ENCODE assay signal across 12 cellular contexts in the genomic region with DNA sequence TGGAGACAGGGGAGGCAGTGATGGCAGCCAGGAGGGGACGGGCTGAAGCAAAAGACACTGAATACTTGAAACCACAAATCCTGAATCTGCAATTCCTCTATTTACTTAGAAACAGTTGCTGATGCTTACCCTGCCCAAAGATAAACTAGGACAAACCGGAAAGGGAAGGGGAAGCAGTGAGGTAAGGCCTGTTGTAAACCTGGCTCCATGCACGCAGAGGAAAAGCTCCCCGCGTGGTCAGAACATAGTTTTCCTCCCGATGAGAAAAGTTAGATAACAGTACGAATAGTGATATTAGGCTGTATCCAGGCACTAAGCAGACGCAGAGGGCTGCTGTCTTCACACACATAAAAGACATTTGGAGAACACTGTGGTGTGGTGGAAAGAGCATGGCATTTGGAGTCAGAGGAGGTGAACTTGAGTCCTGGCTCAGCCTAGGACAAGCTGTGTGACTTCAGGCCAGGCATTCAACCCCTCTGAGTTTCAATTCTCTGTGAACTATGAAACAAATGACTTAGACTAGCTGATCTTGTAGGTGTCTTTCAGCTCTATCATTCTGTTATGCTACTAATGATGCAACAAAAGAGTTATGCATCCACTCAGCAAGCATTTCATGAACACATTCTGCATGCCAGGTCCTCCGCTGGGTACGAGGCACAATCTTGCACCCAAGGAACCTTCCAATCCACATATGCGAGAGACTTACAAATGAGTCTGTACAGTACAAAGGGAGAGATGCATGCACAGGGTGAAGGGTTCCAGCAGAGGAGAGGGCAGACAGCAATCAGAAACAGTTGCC.
A peak's percentile ranks its signal among the peaks of the same experiment; 100 is the strongest.
DNase-seq lines count a peak whose midpoint lies in the region; ATAC-seq and TF ChIP-seq lines count a peak whose summit lies in the region.
"Had no signal": no experiment of that assay in that cellular context is flagged by ENCODE, and none has a peak within 500 bp of the region (broad histone marks: within the 10 kb centered on the region; RNA-seq: fewer than 3 reads in every experiment).

No MANE protein-coding gene starts in this region.

- WGBS in liver: 41% methylated on average over 11 of the region's 11 CpGs
- 53 to 62% (median 57%) methylated on average over 11 of the region's 11 CpGs for WGBS in spleen, 5 donors

- H3K9ac ChIP-seq in HUES6 (ENCODE audit: low read length) (peak overlapping the region; percentile 70), liver (ENCODE audit: low read depth in 1 of 2, low read length in 2 of 2) (peak overlapping the region in 1 of 2 donors; percentile 58)

- peaks cover 63% of the 10 kb centered on the region for H3K4me1 ChIP-seq in HUES6 (ENCODE audit: control insufficient read depth, insufficient read depth, low read length)
- peaks cover 10 to 71% (median 55%) of the 10 kb centered on the region in 4 donors for H3K4me1 ChIP-seq in liver (ENCODE audit: control insufficient read depth in 4 of 4, insufficient read depth in 4 of 4, low read length in 3 of 4)
- peaks cover 0 to 19% (median 3%) of the 10 kb centered on the region in 6 donors for H3K4me1 ChIP-seq in spleen
- H3K4me1 ChIP-seq: foreskin keratinocyte had no signal

- H3K36me3 ChIP-seq in HUES6 (ENCODE audit: control insufficient read depth, insufficient read depth, low read length) (no peaks in the 10 kb centered on the region), liver (ENCODE audit: control insufficient read depth in 4 of 4, insufficient read depth in 3 of 4, low read depth in 1 of 4, low read length in 3 of 4) (no peaks in the 10 kb centered on the region), spleen (no peaks in the 10 kb centered on the region)

- no peak overlapping the region for H3K4me3 ChIP-seq in HUES6 (ENCODE audit: low read depth, low read length)
- H3K4me3 ChIP-seq in dorsolateral prefrontal cortex: peak overlapping the region in 2 of 59 donors; percentile 13 to 20
- no peak overlapping the region for H3K4me3 ChIP-seq in liver (ENCODE audit: low read depth in 1 of 3, low read length in 3 of 3)
- H3K4me3 ChIP-seq in spleen: no peak overlapping the region

- peak; percentile 27 to 67 for TF ChIP-seq RAD21 in liver (IDR thresholded peaks at IDR 0.05)

- intact Hi-C loops in dorsolateral prefrontal cortex (cut with DNase I) (no loop called here), spleen (cut with DNase I; ENCODE audit: low total_unique reads) (no loop called here)

- no peaks in the 10 kb centered on the region for H3K27me3 ChIP-seq in HUES6 (ENCODE audit: control insufficient read depth, insufficient read depth, low read length)
- no peaks in the 10 kb centered on the region for H3K27me3 ChIP-seq in dorsolateral prefrontal cortex
- no peaks in the 10 kb centered on the region for H3K27me3 ChIP-seq in liver (ENCODE audit: control insufficient read depth in 4 of 4, insufficient read depth in 4 of 4, low read length in 3 of 4)
- H3K27me3 ChIP-seq in spleen (replicated peaks in 1 of 7): no peaks in the 10 kb centered on the region

- ATAC-seq in HG02763 (IDR thresholded peaks at IDR 0.05; ENCODE audit: unreplicated experiment): no peak
- no peak for ATAC-seq in HG02623 (IDR thresholded peaks at IDR 0.05; ENCODE audit: unreplicated experiment)
- no peak for ATAC-seq in HG03469 (IDR thresholded peaks at IDR 0.05; ENCODE audit: unreplicated experiment)
- ATAC-seq: activated CD4-positive, alpha-beta T cell treated with anti-CD3 and anti-CD28 coated beads for 36 hours; PC-3 had no signal

- DNase-seq in dorsolateral prefrontal cortex (no peak), spleen (no peak), AG08396 (ENCODE audit: low spot score) (no peak)
- DNase-seq: activated CD4-positive, alpha-beta T cell treated with anti-CD3 and anti-CD28 coated beads for 36 hours; CD4-positive, alpha-beta memory T cell; foreskin keratinocyte; PC-3 had no signal

- peaks cover 5% of the 10 kb centered on the region; the same call in 1 of the 2 replicates for H3K9me3 ChIP-seq in HUES6 (ENCODE audit: control insufficient read depth, insufficient read depth, low read depth, low read length)
- H3K9me3 ChIP-seq in liver (ENCODE audit: control insufficient read depth in 4 of 4, low read length in 3 of 4): no peaks in the 10 kb centered on the region
- no peaks in the 10 kb centered on the region for H3K9me3 ChIP-seq in spleen

- peak in 1 of 3 donors; percentile 44 for TF ChIP-seq POLR2A in spleen (IDR thresholded peaks at IDR 0.05)

- TF ChIP-seq CTCF in dorsolateral prefrontal cortex (IDR thresholded peaks at IDR 0.05 in 54 of 56, conservative IDR thresholded peaks at IDR 0.05 in 2 of 56; ENCODE audit: low read depth in 1 of 56, partially characterized antibody in 56 of 56): peak in 1 of 56 donors; percentile 4
- TF ChIP-seq CTCF in liver (IDR thresholded peaks at IDR 0.05; ENCODE audit: low read depth, low read length, missing input control): no peak
- TF ChIP-seq CTCF in spleen (IDR thresholded peaks at IDR 0.05 in 8 of 11, conservative IDR thresholded peaks at IDR 0.05 in 3 of 11): no peak

- peak overlapping the region; percentile 64; the same call in 1 of the 2 replicates for H3K27ac ChIP-seq in HUES6 (ENCODE audit: low read depth, low read length)
- H3K27ac ChIP-seq in dorsolateral prefrontal cortex: peak overlapping the region in 58 of 59 donors; percentile 11 to 95 (median 86)
- peak overlapping the region; percentile 70 to 86 for H3K27ac ChIP-seq in liver (ENCODE audit: low read depth in 1 of 2, low read length in 2 of 2)
- peak overlapping the region in 6 of 8 donors; percentile 16 to 79 (median 60) for H3K27ac ChIP-seq in spleen
- H3K27ac ChIP-seq: foreskin keratinocyte had no signal

TF ChIP-seq in liver, 16 proteins besides CTCF, POLR2A, EP300 and RAD21:
- TF ChIP-seq MAX (IDR thresholded peaks at IDR 0.05): peak; percentile 81
- TF ChIP-seq YY1 (IDR thresholded peaks at IDR 0.05): peak; percentile 40
- TF ChIP-seq GABPA (IDR thresholded peaks at IDR 0.05 in 1 of 2, conservative IDR thresholded peaks at IDR 0.05 in 1 of 2): peak in 1 of 2 donors; percentile 50
- no peak for TF ChIP-seq HNF4G (IDR thresholded peaks at IDR 0.05)
- peak; percentile 93 for TF ChIP-seq FOXA2 (IDR thresholded peaks at IDR 0.05)
- peak; percentile 81 for TF ChIP-seq FOXA1 (IDR thresholded peaks at IDR 0.05)
- TF ChIP-seq, protein P1, sequence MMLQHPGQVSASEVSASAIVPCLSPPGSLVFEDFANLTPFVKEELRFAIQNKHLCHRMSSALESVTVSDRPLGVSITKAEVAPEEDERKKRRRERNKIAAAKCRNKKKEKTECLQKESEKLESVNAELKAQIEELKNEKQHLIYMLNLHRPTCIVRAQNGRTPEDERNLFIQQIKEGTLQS (IDR thresholded peaks at IDR 0.05): no peak
- TF ChIP-seq RXRA (IDR thresholded peaks at IDR 0.05): no peak
- TF ChIP-seq EGR1 (IDR thresholded peaks at IDR 0.05; ENCODE audit: low read depth in 2 of 2): peak in 1 of 2 donors; percentile 64
- TF ChIP-seq JUND (IDR thresholded peaks at IDR 0.05): peak in 1 of 2 donors; percentile 24
- no peak for TF ChIP-seq NR2F2 (IDR thresholded peaks at IDR 0.05)
- peak; percentile 59 for TF ChIP-seq SP1 (IDR thresholded peaks at IDR 0.05)
